ENCODE assay signal across 25 cellular contexts in genomic region chrX:52015794-52016193, GRCh38. TPM values are rescaled to one million over a fixed set of nuclear protein-coding genes. Genes with fewer than 3 reads are reported as not detected.
"Had no signal": no experiment of that assay in that cellular context is flagged by ENCODE, and none has a peak within 500 bp of the region (broad histone marks: within the 10 kb centered on the region; RNA-seq: fewer than 3 reads in every experiment).

No MANE protein-coding gene starts in this region.

- ATAC-seq: activated T-helper 17 cell treated with anti-CD3 and anti-CD28 coated beads, Interleukin-2, amount 50 U/mL, for 72 hours; PC-3; SK-N-SH treated with all-trans-retinoic acid at 6 μM for 48 hours had no signal

- H3K36me3 Mint-ChIP-seq: activated CD4-positive, alpha-beta memory T cell treated with anti-CD3 and anti-CD28 coated beads for 36 hours; activated naive CD8-positive, alpha-beta T cell had no signal

- H3K4me1 Mint-ChIP-seq: activated CD4-positive, alpha-beta T cell treated with anti-CD3 and anti-CD28 coated beads, Interleukin-2, amount 10 ng/mL, durations not matched to agents 7 days and 5 days; activated T-helper 17 cell treated with anti-CD3 and anti-CD28 coated beads, Interleukin-2, amount 50 U/mL, for 72 hours had no signal

- H3K27ac ChIP-seq: KMS-11, SJSA1 had no signal

- H3K9ac ChIP-seq: KMS-11 had no signal

- H3K27ac Mint-ChIP-seq: activated CD4-positive, alpha-beta memory T cell treated with anti-CD3 and anti-CD28 coated beads for 36 hours; activated CD4-positive, alpha-beta T cell treated with anti-CD3 and anti-CD28 coated beads, Interleukin-2, amount 10 ng/mL, durations not matched to agents 7 days and 5 days; activated naive CD4-positive, alpha-beta T cell treated with anti-CD3 and anti-CD28 coated beads for 36 hours; activated naive CD8-positive, alpha-beta T cell; activated T-helper 17 cell treated with anti-CD3 and anti-CD28 coated beads, Interleukin-2, amount 50 U/mL, for 72 hours; T-helper 1 cell treated with Interleukin-12 subunit alpha and Interleukin-12 subunit beta and Interleukin-4 antibody, amounts not matched to agents 30 μg/mL and 1 μg/mL, for 36 hours had no signal

- H3K27me3 ChIP-seq: SJSA1 had no signal

- H3K4me2 ChIP-seq: KMS-11 had no signal

- FAIRE-seq: RCC 7860 had no signal

- H3K4me3 Mint-ChIP-seq: activated CD4-positive, alpha-beta memory T cell treated with anti-CD3 and anti-CD28 coated beads for 36 hours; activated CD4-positive, alpha-beta T cell treated with anti-CD3 and anti-CD28 coated beads, Interleukin-2, amount 10 ng/mL, durations not matched to agents 7 days and 5 days; activated naive CD4-positive, alpha-beta T cell treated with anti-CD3 and anti-CD28 coated beads for 36 hours; activated naive CD8-positive, alpha-beta T cell; activated T-helper 17 cell treated with anti-CD3 and anti-CD28 coated beads, Interleukin-2, amount 50 U/mL, for 72 hours; T-helper 1 cell treated with Interleukin-12 subunit alpha and Interleukin-12 subunit beta and Interleukin-4 antibody, amounts not matched to agents 30 μg/mL and 1 μg/mL, for 36 hours had no signal

- H3K4me3 ChIP-seq: SJSA1 had no signal

- H3K9me3 ChIP-seq: SJSA1 had no signal

- H3K4me1 ChIP-seq: SJSA1 had no signal

- H3K9me3 Mint-ChIP-seq: activated CD4-positive, alpha-beta memory T cell treated with anti-CD3 and anti-CD28 coated beads for 36 hours; activated CD4-positive, alpha-beta T cell treated with anti-CD3 and anti-CD28 coated beads, Interleukin-2, amount 10 ng/mL, durations not matched to agents 7 days and 5 days; activated naive CD4-positive, alpha-beta T cell treated with anti-CD3 and anti-CD28 coated beads for 36 hours; activated T-helper 17 cell treated with anti-CD3 and anti-CD28 coated beads, Interleukin-2, amount 50 U/mL, for 72 hours; T-helper 1 cell treated with Interleukin-12 subunit alpha and Interleukin-12 subunit beta and Interleukin-4 antibody, amounts not matched to agents 30 μg/mL and 1 μg/mL, for 36 hours had no signal

- H3K27me3 Mint-ChIP-seq: activated CD4-positive, alpha-beta memory T cell treated with anti-CD3 and anti-CD28 coated beads for 36 hours; activated naive CD8-positive, alpha-beta T cell; activated T-helper 17 cell treated with anti-CD3 and anti-CD28 coated beads, Interleukin-2, amount 50 U/mL, for 72 hours had no signal

- DNase-seq: activated CD4-positive, alpha-beta memory T cell treated with anti-CD3 and anti-CD28 coated beads for 36 hours; activated CD4-positive, alpha-beta T cell treated with anti-CD3 and anti-CD28 coated beads, Interleukin-2, amount 10 ng/mL, durations not matched to agents 7 days and 5 days; activated CD4-positive, CD25-positive, alpha-beta regulatory T cell; activated gamma-delta T cell; activated naive CD4-positive, alpha-beta T cell treated with anti-CD3 and anti-CD28 coated beads for 36 hours; activated T-cell treated with anti-CD3 and anti-CD28 coated beads for 4 hours; activated T-cell treated with anti-CD3 and anti-CD28 coated beads, Interleukin-2, amount 50 U/mL, for 48 hours; anterior cingulate cortex; cerebellar nuclear complex; NCI-H1092 treated with DMSO at 0.1 percent for 48 hours; NCI-H1417 treated with DMSO at 0.1 percent for 48 hours; NCI-H1694; NCI-H2081; NCI-H446; NCI-H524; PC-3; SHP77 had no signal

- H3K36me3 ChIP-seq: SJSA1 had no signal

RNA-seq across cellular contexts. Expression of gene MAGED4B, which starts 53.2 kb away (rescaled TPM):
- total RNA-seq: MCF 10A had no signal
